In genomic region chr18:59902993-59903610, GRCh38 we compare ENCODE assay signal across 10 cellular contexts. TPM values are rescaled to one million over a fixed set of nuclear protein-coding genes. Genes with fewer than 3 reads are reported as not detected.
DNase-seq lines count a peak whose midpoint lies in the region; ATAC-seq, FAIRE-seq and TF ChIP-seq lines count a peak whose summit lies in the region.
"Had no signal": no experiment of that assay in that cellular context is flagged by ENCODE, and none has a peak within 500 bp of the region (broad histone marks: within the 10 kb centered on the region; RNA-seq: fewer than 3 reads in every experiment).

No MANE protein-coding gene starts in this region.

- no peaks in the 10 kb centered on the region for H3K9me3 ChIP-seq in Karpas-422 (ENCODE audit: low read length)
- H3K9me3 ChIP-seq in K562 (replicated peaks; ENCODE audit: control insufficient read depth, insufficient read depth, low read depth, low read length), result no peaks in the 10 kb centered on the region
- no peaks in the 10 kb centered on the region for H3K9me3 ChIP-seq in smooth muscle cell (replicated peaks; ENCODE audit: low read depth)
- H3K9me3 ChIP-seq: colonic mucosa had no signal

- DNase-seq in activated T-cell treated with anti-CD3 and anti-CD28 coated beads, Interleukin-2, amount 50 U/mL, for 4 hours, result no peak
- no peak for DNase-seq in activated T-cell treated with anti-CD3 and anti-CD28 coated beads, Interleukin-2, amount 50 U/mL, for 1 hour
- DNase-seq in Karpas-422 (no peak), K562 (ENCODE audit: extremely low read depth in 1 of 4, low spot score in 3 of 4) (no peak), smooth muscle cell (lab: John Stamatoyannopoulos, UW; ENCODE audit: unreplicated experiment) (no peak), Right ventricle myocardium inferior (ENCODE audit: missing footprints) (no peak), superior temporal gyrus (ENCODE audit: extremely low spot score) (no peak), kidney tubule cell (ENCODE audit: low spot score) (no peak)
- DNase-seq: colonic mucosa had no signal

- intact Hi-C loops in K562 (cut with micrococcal nuclease) (no loop called here), Right ventricle myocardium inferior (cut with DNase I) (no loop called here)

- TF ChIP-seq POLR2A in K562 (conservative IDR thresholded peaks at IDR 0.05), result no peak

- H3F3A ChIP-seq in smooth muscle cell (ENCODE audit: low read depth), result no peaks in the 10 kb centered on the region

- no peak for ATAC-seq in activated T-cell treated with anti-CD3 and anti-CD28 coated beads, Interleukin-2, amount 50 U/mL, for 4 hours
- ATAC-seq in K562 (no peak), Right ventricle myocardium inferior (no peak)

- TF ChIP-seq CTCF in K562 (IDR thresholded peaks at IDR 0.05 in 2 of 3, conservative IDR thresholded peaks at IDR 0.05 in 1 of 3; ENCODE audit: insufficient read depth in 2 of 3, low read depth in 1 of 3, low read length in 3 of 3), result no peak
- TF ChIP-seq CTCF in smooth muscle cell (IDR thresholded peaks at IDR 0.05; ENCODE audit: borderline replicate concordance, insufficient read depth, poor library complexity, severe bottlenecking), result no peak

- H2AFZ ChIP-seq in Karpas-422 (ENCODE audit: low read length), result no peak overlapping the region
- no peak overlapping the region for H2AFZ ChIP-seq in K562 (ENCODE audit: low read depth, low read length)
- no peak overlapping the region for H2AFZ ChIP-seq in smooth muscle cell (ENCODE audit: low read depth)

- peaks cover 60% of the 10 kb centered on the region for H3K4me1 Mint-ChIP-seq in activated T-cell treated with anti-CD3 and anti-CD28 coated beads, Interleukin-2, amount 50 U/mL, for 4 hours (ENCODE audit: low read depth)

- TF ChIP-seq EP300 in K562 (IDR thresholded peaks at IDR 0.05; ENCODE audit: low read length), result no peak

- peaks cover 33% of the 10 kb centered on the region for H3K36me3 Mint-ChIP-seq in activated T-cell treated with anti-CD3 and anti-CD28 coated beads, Interleukin-2, amount 50 U/mL, for 4 hours (ENCODE audit: insufficient read depth)

- CTCF ChIA-PET in K562 (lab: Yijun Ruan, JAX; ENCODE audit: low intra/inter-chr PET ratio), result no interaction called here

- H3K27me3 ChIP-seq in Karpas-422 (ENCODE audit: low read length) (no peaks in the 10 kb centered on the region), K562 (ENCODE audit: control insufficient read depth in 2 of 2, insufficient read depth in 2 of 2, low read length in 2 of 2) (no peaks in the 10 kb centered on the region), smooth muscle cell (ENCODE audit: low read depth) (peaks cover 57% of the 10 kb centered on the region)
- H3K27me3 ChIP-seq: colonic mucosa had no signal

- H3K27me3 Mint-ChIP-seq in activated T-cell treated with anti-CD3 and anti-CD28 coated beads, Interleukin-2, amount 50 U/mL, for 4 hours (ENCODE audit: low read depth), result no peaks in the 10 kb centered on the region

- no peaks in the 10 kb centered on the region for H3K9me1 ChIP-seq in K562 (ENCODE audit: control insufficient read depth, insufficient read depth, low read length)

- in situ Hi-C loops in K562 (cut with MboI), result no loop called here

- H3K9me2 ChIP-seq in Karpas-422 (replicated peaks; ENCODE audit: insufficient read depth, low read length), result no peaks in the 10 kb centered on the region

- H3K79me2 ChIP-seq in Karpas-422 (ENCODE audit: low read length), result peaks cover 15% of the 10 kb centered on the region; the same call in 1 of the 2 replicates
- peaks cover 37% of the 10 kb centered on the region for H3K79me2 ChIP-seq in K562 (ENCODE audit: control insufficient read depth, insufficient read depth, low read length)
- peaks cover 4% of the 10 kb centered on the region for H3K79me2 ChIP-seq in smooth muscle cell (ENCODE audit: low read depth)

- H3K4me1 ChIP-seq in Karpas-422 (ENCODE audit: low read length) (peaks cover 77% of the 10 kb centered on the region), K562 (replicated peaks in 1 of 2; ENCODE audit: control insufficient read depth in 2 of 2, insufficient read depth in 2 of 2, low read length in 2 of 2) (peaks cover 7 to 12% of the 10 kb centered on the region in 2 experiments; a peak in 4 of 5 replicates), smooth muscle cell (ENCODE audit: low read depth) (peaks cover 26% of the 10 kb centered on the region)
- H3K4me1 ChIP-seq: colonic mucosa had no signal

- no TSS peak for BruUV-seq in K562 (replicated peaks; lab: Mats Ljungman, UMichigan)

- H3K4me3 Mint-ChIP-seq in activated T-cell treated with anti-CD3 and anti-CD28 coated beads, Interleukin-2, amount 50 U/mL, for 4 hours, result peak overlapping the region; percentile 94

- H3K9ac ChIP-seq in Karpas-422 (ENCODE audit: low read length) (no peak overlapping the region), K562 (ENCODE audit: insufficient read depth in 1 of 2, low read depth in 2 of 2, low read length in 2 of 2) (no peak overlapping the region), smooth muscle cell (ENCODE audit: low read depth) (no peak overlapping the region)

- H3K27ac ChIP-seq in Karpas-422 (ENCODE audit: low read length) (peak overlapping the region; percentile 47; the same call in 1 of the 2 replicates), K562 (ENCODE audit: extremely low read depth, low read depth, low read length) (no peak overlapping the region), smooth muscle cell (ENCODE audit: low read depth) (peak overlapping the region; percentile 79)
- H3K27ac ChIP-seq: colonic mucosa had no signal

- H3K36me3 ChIP-seq in Karpas-422 (ENCODE audit: insufficient read depth, low read length) (peaks cover 18% of the 10 kb centered on the region), K562 (ENCODE audit: control insufficient read depth, insufficient read depth, low read length) (peaks cover 18% of the 10 kb centered on the region), smooth muscle cell (ENCODE audit: low read depth) (no peaks in the 10 kb centered on the region)
- H3K36me3 ChIP-seq: colonic mucosa had no signal

- H3K4me2 ChIP-seq in Karpas-422 (ENCODE audit: low read depth, low read length, poor library complexity, severe bottlenecking), result peak overlapping the region; percentile 97
- H3K4me2 ChIP-seq in K562 (ENCODE audit: insufficient read depth, low read length), result no peak overlapping the region
- peak overlapping the region; percentile 97 for H3K4me2 ChIP-seq in smooth muscle cell

- TF ChIP-seq RAD21 in K562 (CRISPR knock-in tag; conservative IDR thresholded peaks at IDR 0.05 in 1 of 2, IDR thresholded peaks at IDR 0.05 in 1 of 2), result no peak

- POLR2A ChIA-PET in K562 (lab: Yijun Ruan, JAX), result no interaction called here

- H4K20me1 ChIP-seq in Karpas-422 (ENCODE audit: insufficient read depth, low read depth, low read length), result peaks cover 25% of the 10 kb centered on the region; the same call in 1 of the 2 replicates
- 0 out of 2 replicates have a peak, but pooled peaks cover 6% of the 10 kb centered on the region for H4K20me1 ChIP-seq in K562 (replicated peaks; ENCODE audit: control insufficient read depth, insufficient read depth, low read length)
- H4K20me1 ChIP-seq in smooth muscle cell (ENCODE audit: low read depth), result peaks cover 16% of the 10 kb centered on the region

- no peak for FAIRE-seq in K562 (lab: Jason Lieb, UNC)
- FAIRE-seq: urothelium cell line had no signal

- no peak overlapping the region for H3K4me3 ChIP-seq in Karpas-422 (ENCODE audit: low read length)
- no peak overlapping the region for H3K4me3 ChIP-seq in K562
- H3K4me3 ChIP-seq in smooth muscle cell, result no peak overlapping the region
- H3K4me3 ChIP-seq: colonic mucosa had no signal

- WGBS in K562 (ENCODE audit: insufficient coverage, low coverage, missing lambda C conversion rate), result 81% methylated on average over 8 of the region's 8 CpGs
- WGBS in smooth muscle cell (ENCODE audit: low lambda C conversion rate), result 94% methylated on average over 8 of the region's 8 CpGs

- H3K9me3 Mint-ChIP-seq in activated T-cell treated with anti-CD3 and anti-CD28 coated beads, Interleukin-2, amount 50 U/mL, for 4 hours, result no peaks in the 10 kb centered on the region

TF ChIP-seq in K562, 482 proteins besides CTCF, POLR2A, EP300 and RAD21:
- TF ChIP-seq ZNF347 (CRISPR knock-in tag; IDR thresholded peaks at IDR 0.05; ENCODE audit: low read depth), result no peak
- peak; percentile 46; the same call in 1 of the 2 replicates for TF ChIP-seq MAFG (tag; conservative IDR thresholded peaks at IDR 0.05)
- TF ChIP-seq XRCC4 (IDR thresholded peaks at IDR 0.05; ENCODE audit: extremely low read depth, insufficient read depth, insufficient read length), result no peak
- peak; percentile 31; the same call in 1 of the 2 replicates for TF ChIP-seq MAFK (IDR thresholded peaks at IDR 0.05; ENCODE audit: low read length)
- TF ChIP-seq ZNF316 (IDR thresholded peaks at IDR 0.05), result peak; percentile 72
- peak; percentile 34; the same call in 1 of the 2 replicates for TF ChIP-seq C11orf30 (IDR thresholded peaks at IDR 0.05; ENCODE audit: low read depth)

RNA-seq across cellular contexts. Expression of gene PMAIP1, which starts 3.3 kb away (rescaled TPM):
- 10 to 100 TPM; 68.7 to 93.0 (median 79.7) TPM for total RNA-seq in activated T-cell treated with anti-CD3 and anti-CD28 coated beads, Interleukin-2, amount 50 U/mL, for 4 hours
- total RNA-seq in Karpas-422 (2014; rRNA removed; shearing (Covaris generic); ENCODE audit: low replicate concordance), result 43.4 and 52.8 TPM in 2 replicates
- 4.4 and 9.5 TPM in 2 replicates for total RNA-seq in K562 (2011; cell fraction: chromatin; rRNA removed; ENCODE audit: low replicate concordance)
- total RNA-seq in K562 (2011; cell fraction: nucleolus; rRNA removed), result 6.2 and 8.5 TPM in 2 replicates
- 5.6 and 6.1 TPM in 2 replicates for total RNA-seq in K562 (2011; cell fraction: nucleoplasm; rRNA removed)
- total RNA-seq in K562 (2014; rRNA removed) (14.0 and 16.5 TPM in 2 replicates), K562 (2014; rRNA removed; fragmentation: Illumina TruSeq; extraction: Trizol) (16.4 and 19.7 TPM in 2 replicates), K562 (2015; rRNA removed; fragmentation: Illumina TruSeq; extraction: Trizol) (8.0 and 8.1 TPM in 2 replicates), K562 (2021) (17.3 and 17.6 TPM in 2 replicates), smooth muscle cell (35.9 and 37.5 TPM in 2 replicates), Right ventricle myocardium inferior (0.49 TPM)
- polyA plus RNA-seq in K562 (2011; rRNA removed) (14.9 and 15.2 TPM in 2 replicates), K562 (2014; fragmentation: Illumina TruSeq; extraction: Trizol) (14.0 and 15.4 TPM in 2 replicates), K562 (2014; fragmentation: Nextera tagmentation; extraction: Ambion mirVana) (10 to 100 TPM; 10.0 to 14.9 TPM), K562 (2014; rRNA removed) (21.6 and 22.9 TPM in 2 replicates), smooth muscle cell (18.0 and 36.7 TPM in 2 replicates)
- 9.2 and 10.1 TPM in 2 replicates for polyA plus RNA-seq in K562 (2011; cell fraction: cytosol; rRNA removed)
- polyA plus RNA-seq in K562 (2011; cell fraction: nucleus; rRNA removed), result 4.7 and 6.4 TPM in 2 replicates
- polyA plus RNA-seq in K562 (2012), result 9.7 and 20.8 TPM in 2 replicates
- 7.0 and 9.9 TPM in 2 replicates for polyA minus RNA-seq in K562 (2011; rRNA and poly(A)+ RNA removed)
- 6.8 and 8.2 TPM in 2 replicates for polyA minus RNA-seq in K562 (2011; cell fraction: cytosol; rRNA and poly(A)+ RNA removed)
- polyA minus RNA-seq in K562 (2011; cell fraction: nucleus; rRNA and poly(A)+ RNA removed), result 6.9 and 18.1 TPM in 2 replicates
